8 cellular contexts compared by ENCODE assay signal in the genomic region with DNA sequence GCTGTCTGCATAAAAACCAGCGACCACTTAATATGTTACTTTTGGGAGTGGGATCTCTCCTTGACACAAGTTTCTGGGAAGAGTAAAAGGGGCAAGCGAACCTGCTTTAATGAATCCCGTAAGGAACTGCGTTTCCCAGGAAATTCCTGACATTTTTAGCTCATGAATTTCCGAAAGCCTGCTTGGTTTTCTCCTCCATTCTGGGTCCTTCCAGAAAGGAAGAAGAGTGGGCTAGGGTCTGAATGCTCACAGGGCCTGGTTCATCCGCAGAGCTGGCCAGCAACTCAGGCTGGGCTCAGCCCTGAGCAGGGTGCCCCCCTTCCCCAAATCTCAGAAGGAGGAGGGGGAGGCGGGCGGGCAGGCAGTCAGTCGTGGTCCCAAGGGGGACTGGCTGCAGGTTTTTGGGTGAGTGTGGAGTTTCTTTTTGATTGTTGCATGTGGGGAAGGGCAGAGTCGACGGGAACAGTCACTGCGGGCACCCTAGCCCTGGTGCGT. TPM values are rescaled to one million over a fixed set of nuclear protein-coding genes. Genes with fewer than 3 reads are reported as not detected.
DNase-seq lines count a peak whose midpoint lies in the region; ATAC-seq and TF ChIP-seq lines count a peak whose summit lies in the region.

No MANE protein-coding gene starts in this region.

- in situ Hi-C loops in astrocyte of the spinal cord (cut with HindIII; ENCODE audit: low sequenced_read_pairs): no loop called here

- TF ChIP-seq POLR2A in vagina (IDR thresholded peaks at IDR 0.05): no peak

- DNase-seq in stimulated activated CD4-positive, alpha-beta T cell treated with anti-CD3 and anti-CD28 coated beads, Interleukin-4, amount 100 ng/mL, for 24 hours: peak; percentile 11
- no peak for DNase-seq in stimulated activated CD4-positive, alpha-beta T cell treated with anti-CD3 and anti-CD28 coated beads, Interleukin-1b, Interleukin-23, amount 100 ng/mL, for 48 hours
- DNase-seq in astrocyte of the spinal cord (ENCODE audit: low read depth, low spot score): peak; percentile 13
- no peak for DNase-seq in lower lobe of right lung
- DNase-seq in vagina (ENCODE audit: extremely low spot score in 2 of 2): no peak
- no peak for DNase-seq in GM19238 (ENCODE audit: insufficient read length, low spot score)
- no peak for DNase-seq in NCI-H2081 treated with DMSO at 0.1 percent for 48 hours (lab: John Stamatoyannopoulos, UW)

- peaks cover 51% of the 10 kb centered on the region for H3K4me1 ChIP-seq in lower lobe of right lung
- peaks cover 74% of the 10 kb centered on the region for H3K4me1 ChIP-seq in vagina

- no peaks in the 10 kb centered on the region for H3K27me3 ChIP-seq in lower lobe of right lung (ENCODE audit: low read depth)
- H3K27me3 ChIP-seq in vagina: no peaks in the 10 kb centered on the region

- peak overlapping the region; percentile 61 for H3K4me3 ChIP-seq in astrocyte of the spinal cord (ENCODE audit: low read depth, low read length)
- H3K4me3 ChIP-seq in lower lobe of right lung: peak overlapping the region; percentile 74
- H3K4me3 ChIP-seq in vagina: peak overlapping the region; percentile 70 to 87

- TF ChIP-seq CTCF in astrocyte of the spinal cord (IDR thresholded peaks at IDR 0.05; ENCODE audit: low read depth, low read length): no peak
- TF ChIP-seq CTCF in lower lobe of right lung (IDR thresholded peaks at IDR 0.05): no peak
- no peak for TF ChIP-seq CTCF in vagina (IDR thresholded peaks at IDR 0.05)

- intact Hi-C loops in lower lobe of right lung (cut with DNase I) (no loop called here), vagina (cut with DNase I) (no loop called here)

- H3K9me3 ChIP-seq in lower lobe of right lung (no peaks in the 10 kb centered on the region), vagina (no peaks in the 10 kb centered on the region)

- no peak for ATAC-seq in lower lobe of right lung
- no peak for ATAC-seq in HG03442 (IDR thresholded peaks at IDR 0.05; ENCODE audit: unreplicated experiment)

- H3K27ac ChIP-seq in lower lobe of right lung (peak overlapping the region; percentile 88), vagina (peak overlapping the region; percentile 95)

- H3K36me3 ChIP-seq in lower lobe of right lung (no peaks in the 10 kb centered on the region), vagina (no peaks in the 10 kb centered on the region)

RNA-seq across cellular contexts. Expression of a gene that starts 1.2 kb away (rescaled TPM):
- 32.4 TPM for total RNA-seq in lower lobe of right lung
- 29.7 TPM for total RNA-seq in vagina

RNA-seq across cellular contexts. Expression of a gene that starts 13.0 kb away (rescaled TPM):
- total RNA-seq in lower lobe of right lung: 17.7 TPM
- 16.7 TPM for total RNA-seq in vagina

Comparison
In these comparisons a context has a peak if more than half of its experiments do, and no peak if none do; other contexts are left out.
1. DNase-seq: peak in stimulated activated CD4-positive, alpha-beta T cell treated with anti-CD3 and anti-CD28 coated beads, Interleukin-4, amount 100 ng/mL, for 24 hours (single experiment) and astrocyte of the spinal cord (single experiment); none in stimulated activated CD4-positive, alpha-beta T cell treated with anti-CD3 and anti-CD28 coated beads, Interleukin-1b, Interleukin-23, amount 100 ng/mL, for 48 hours (single experiment), lower lobe of right lung (single experiment), vagina (0 of 2), GM19238 (single experiment) and NCI-H2081 treated with DMSO at 0.1 percent for 48 hours (single experiment).
2. Peak in every context shown above with its lines, with median percentiles within 50 percentile points of each other: H3K4me3 ChIP-seq.